13 cellular contexts compared by ENCODE assay signal in the genomic region with DNA sequence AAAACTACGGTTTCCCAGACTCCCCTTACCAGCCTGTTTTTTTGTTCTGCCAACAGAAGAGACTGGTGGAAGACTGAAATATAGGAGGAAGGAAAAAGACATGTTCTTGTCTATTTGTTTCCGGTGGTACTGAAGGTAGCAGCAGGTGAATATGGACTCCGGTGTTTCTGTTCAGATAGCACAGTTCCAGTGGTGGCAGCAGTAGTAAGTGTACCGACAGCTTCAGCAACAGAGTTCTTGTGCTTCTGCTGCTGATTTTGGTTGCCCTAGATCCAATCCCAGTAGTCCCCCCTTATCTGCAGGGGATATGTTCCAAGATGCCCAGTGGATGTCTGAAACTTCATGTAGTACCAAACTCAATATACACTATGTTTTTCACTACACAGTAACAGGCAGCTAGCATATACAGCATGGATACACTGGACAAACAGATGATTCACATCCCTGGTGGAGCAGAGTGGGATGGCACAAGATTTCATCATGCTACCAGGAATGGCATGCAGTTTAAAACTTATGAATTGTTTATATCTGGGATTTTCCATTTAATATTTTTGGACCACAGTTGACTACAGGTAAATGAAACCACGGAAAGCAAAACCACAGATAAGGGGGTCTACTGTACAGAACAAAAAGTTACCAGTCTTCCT.
DNase-seq lines count a peak whose midpoint lies in the region; ATAC-seq and TF ChIP-seq lines count a peak whose summit lies in the region.
"Had no signal": no experiment of that assay in that cellular context is flagged by ENCODE, and none has a peak within 500 bp of the region (broad histone marks: within the 10 kb centered on the region; RNA-seq: fewer than 3 reads in every experiment).

No MANE protein-coding gene starts in this region.

- peaks cover 6% of the 10 kb centered on the region for H3K36me3 Mint-ChIP-seq in Caco-2 (ENCODE audit: insufficient read depth, unreplicated experiment)
- H3K36me3 Mint-ChIP-seq in neural progenitor cell = peaks cover 3% of the 10 kb centered on the region

- ATAC-seq in GM21528 (IDR thresholded peaks at IDR 0.05; ENCODE audit: low FRiP score, unreplicated experiment) (no peak), HG03378 (IDR thresholded peaks at IDR 0.05; ENCODE audit: unreplicated experiment) (no peak), HG02938 (IDR thresholded peaks at IDR 0.05; ENCODE audit: unreplicated experiment) (no peak)
- ATAC-seq: GM23338 had no signal

- H3K18ac ChIP-seq in mesendoderm (ENCODE audit: low read length) = no peak overlapping the region

- TF ChIP-seq CTCF in Caco-2 (IDR thresholded peaks at IDR 0.05; ENCODE audit: insufficient read depth in 1 of 2, low read depth in 1 of 2, low read length in 1 of 2, severe bottlenecking in 1 of 2, unreplicated experiment in 1 of 2) (no peak), cardiac fibroblast (IDR thresholded peaks at IDR 0.05; ENCODE audit: low read depth, low read length) (peak; percentile 48), neural progenitor cell (IDR thresholded peaks at IDR 0.05) (no peak)

- H3K79me2 ChIP-seq in mesendoderm (ENCODE audit: control insufficient read depth, insufficient read depth, low read length) (no peaks in the 10 kb centered on the region), neural progenitor cell (ENCODE audit: low read depth) (no peaks in the 10 kb centered on the region)

- H3K4me3 ChIP-seq in Caco-2 (ENCODE audit: low read depth, low read length) (no peak overlapping the region), cardiac fibroblast (replicated peaks in 1 of 2; ENCODE audit: low read depth in 2 of 2, low read length in 2 of 2) (no peak overlapping the region), mesendoderm (ENCODE audit: low read length) (no peak overlapping the region), neural progenitor cell (no peak overlapping the region)
- H3K4me3 ChIP-seq: GM23338 had no signal

- H3K36me3 ChIP-seq in Caco-2 (ENCODE audit: control insufficient read depth, insufficient read depth, low read length) (no peaks in the 10 kb centered on the region), mesendoderm (ENCODE audit: control insufficient read depth, insufficient read depth, low read length) (no peaks in the 10 kb centered on the region), neural progenitor cell (no peaks in the 10 kb centered on the region)

- no peak overlapping the region for H3K4ac ChIP-seq in mesendoderm (ENCODE audit: low read depth, low read length)

- intact Hi-C loops in Caco-2 (cut with micrococcal nuclease; ENCODE audit: unreplicated experiment) = no loop called here

- H3K79me1 ChIP-seq in mesendoderm (ENCODE audit: low read length) = no peaks in the 10 kb centered on the region

- H3K27ac ChIP-seq in mesendoderm (ENCODE audit: low read depth, low read length) (no peak overlapping the region), neural progenitor cell (no peak overlapping the region)

- no peaks in the 10 kb centered on the region for H3F3A ChIP-seq in neural progenitor cell (ENCODE audit: low read depth)

- peak overlapping the region; percentile 39 for H2BK120ac ChIP-seq in mesendoderm (ENCODE audit: low read depth, low read length)

- H3K23ac ChIP-seq in mesendoderm (ENCODE audit: low read length) = no peak overlapping the region

- POLR2A ChIA-PET in Caco-2 (lab: Charles Lee) = no interaction called here

- no peaks in the 10 kb centered on the region for H4K20me1 ChIP-seq in neural progenitor cell (ENCODE audit: low read depth)

- CTCF ChIA-PET in Caco-2 (lab: Charles Lee) = no interaction called here

- H3K4me1 Mint-ChIP-seq in Caco-2 (ENCODE audit: low read depth, unreplicated experiment) = no peaks in the 10 kb centered on the region
- no peaks in the 10 kb centered on the region for H3K4me1 Mint-ChIP-seq in neural progenitor cell
- H3K4me1 Mint-ChIP-seq: activated CD4-positive, alpha-beta T cell treated with anti-CD3 and anti-CD28 coated beads, Interleukin-2, amount 10 ng/mL, durations not matched to agents 7 days and 5 days had no signal

- H3K9ac ChIP-seq in mesendoderm (ENCODE audit: low read length) = no peak overlapping the region
- H3K9ac ChIP-seq in neural progenitor cell = no peak overlapping the region

- H3K4me3 Mint-ChIP-seq in Caco-2 (ENCODE audit: unreplicated experiment) (no peak overlapping the region), neural progenitor cell (no peak overlapping the region)
- H3K4me3 Mint-ChIP-seq: activated CD4-positive, alpha-beta T cell treated with anti-CD3 and anti-CD28 coated beads, Interleukin-2, amount 10 ng/mL, durations not matched to agents 7 days and 5 days; GM23338 had no signal

- H3K4me2 ChIP-seq in mesendoderm (ENCODE audit: low read length) (no peak overlapping the region), neural progenitor cell (no peak overlapping the region)

- no peaks in the 10 kb centered on the region for H3K27me3 ChIP-seq in Caco-2 (replicated peaks; ENCODE audit: control insufficient read depth, insufficient read depth, low read length)
- no peaks in the 10 kb centered on the region for H3K27me3 ChIP-seq in mesendoderm (ENCODE audit: insufficient read depth, low read length, poor library complexity)
- H3K27me3 ChIP-seq in neural progenitor cell = no peaks in the 10 kb centered on the region

- no peak overlapping the region for H2AK5ac ChIP-seq in mesendoderm (ENCODE audit: low read length)

- H3K27ac Mint-ChIP-seq in Caco-2 (ENCODE audit: unreplicated experiment) (peak overlapping the region; percentile 62), neural progenitor cell (no peak overlapping the region)
- H3K27ac Mint-ChIP-seq: activated CD4-positive, alpha-beta T cell treated with anti-CD3 and anti-CD28 coated beads, Interleukin-2, amount 10 ng/mL, durations not matched to agents 7 days and 5 days; GM23338 had no signal

- WGBS in mesendoderm (ENCODE audit: extremely low coverage, insufficient coverage, low lambda C conversion rate) = no CpG with 5 or more reads among the region's 5 CpGs

- H3K9me3 Mint-ChIP-seq in Caco-2 (ENCODE audit: unreplicated experiment) = peaks cover 20% of the 10 kb centered on the region
- peaks cover 8% of the 10 kb centered on the region for H3K9me3 Mint-ChIP-seq in neural progenitor cell

- H2BK15ac ChIP-seq in mesendoderm (replicated peaks; ENCODE audit: low read depth) = peak overlapping the region; percentile 4

- H3K27me3 Mint-ChIP-seq in Caco-2 (ENCODE audit: insufficient read depth, unreplicated experiment) (no peaks in the 10 kb centered on the region), neural progenitor cell (ENCODE audit: insufficient read depth, low read depth) (no peaks in the 10 kb centered on the region)
- H3K27me3 Mint-ChIP-seq: activated CD4-positive, alpha-beta T cell treated with anti-CD3 and anti-CD28 coated beads, Interleukin-2, amount 10 ng/mL, durations not matched to agents 7 days and 5 days had no signal

- no peak overlapping the region for H3K56ac ChIP-seq in mesendoderm (ENCODE audit: low read length)

- peak in 1 of 2 experiments; percentile 37 for DNase-seq in Caco-2
- peak; percentile 70 for DNase-seq in M059J (ENCODE audit: low read depth)
- DNase-seq in cardiac fibroblast (ENCODE audit: low read depth in 2 of 2) = peak; percentile 56 to 78
- no peak for DNase-seq in mesendoderm
- no peak for DNase-seq in neural progenitor cell (ENCODE audit: low spot score)
- DNase-seq: activated CD4-positive, alpha-beta T cell treated with anti-CD3 and anti-CD28 coated beads, Interleukin-2, amount 10 ng/mL, durations not matched to agents 7 days and 5 days; NCI-H146; nucleus accumbens; stimulated activated CD4-positive, alpha-beta T cell treated with anti-CD3 and anti-CD28 coated beads, Interleukin-1b, Interleukin-23, amount 100 ng/mL, for 48 hours had no signal

- no peak overlapping the region for H2BK5ac ChIP-seq in mesendoderm (ENCODE audit: low read length)

- no peak overlapping the region for H4K8ac ChIP-seq in mesendoderm (ENCODE audit: low read depth, low read length)

- H3K4me1 ChIP-seq in Caco-2 (no peaks in the 10 kb centered on the region), mesendoderm (ENCODE audit: control insufficient read depth, low read depth, low read length) (no peaks in the 10 kb centered on the region), neural progenitor cell (no peaks in the 10 kb centered on the region)

- no peak overlapping the region for H2AFZ ChIP-seq in neural progenitor cell (replicated peaks)
- H2AFZ ChIP-seq: GM23338 had no signal

- H4K5ac ChIP-seq in mesendoderm (ENCODE audit: low read length) = no peak overlapping the region

- no TSS peak for BruUV-seq in Caco-2 (replicated peaks; lab: Mats Ljungman, UMichigan)

- H3K9me3 ChIP-seq in Caco-2 = no peaks in the 10 kb centered on the region
- H3K9me3 ChIP-seq in neural progenitor cell (ENCODE audit: low read depth) = no peaks in the 10 kb centered on the region

Comparison
In these comparisons a context has a peak if more than half of its experiments do, and no peak if none do; other contexts are left out.
1. DNase-seq: peak in M059J (single experiment) and cardiac fibroblast (2 of 2); none in mesendoderm (single experiment) and neural progenitor cell (single experiment).